In genomic region chr20:38617830-38618196, GRCh38 we compare ENCODE assay signal across 25 cellular contexts. TPM values are rescaled to one million over a fixed set of nuclear protein-coding genes. Genes with fewer than 3 reads are reported as not detected.
"Had no signal": no experiment of that assay in that cellular context is flagged by ENCODE, and none has a peak within 500 bp of the region (broad histone marks: within the 10 kb centered on the region; RNA-seq: fewer than 3 reads in every experiment).

No MANE protein-coding gene starts in this region.

- H3K27ac Mint-ChIP-seq: activated CD8-positive, alpha-beta memory T cell treated with anti-CD3 and anti-CD28 coated beads, Interleukin-2, amount 10 ng/mL, durations not matched to agents 7 days and 5 days; activated T-cell treated with anti-CD3 and anti-CD28 coated beads, Interleukin-2, amount 50 U/mL, for 24 hours; activated T-helper 1 cell treated with anti-CD3 and anti-CD28 coated beads, Interleukin-12 subunit alpha, Interleukin-12 subunit beta, Interleukin-2, Interleukin-4 antibody, amounts not matched to agents 30 ng/mL and 10 ng/mL and 1 ng/mL, durations not matched to agents 14 hours and 24 hours and 36 hours; T-helper 17 cell; WTC11 had no signal

- H3K36me3 ChIP-seq: MG63 had no signal

- DNase-seq: activated CD4-positive, alpha-beta T cell treated with anti-CD3 and anti-CD28 coated beads for 48 hours; activated CD4-positive, alpha-beta T cell treated with anti-CD3 and anti-CD28 coated beads, Interleukin-2, amount 50 U/mL, for 48 hours; activated CD4-positive, CD25-positive, alpha-beta regulatory T cell treated with anti-CD3 and anti-CD28 coated beads, Interleukin-2, amount 50 U/mL, for 72 hours; activated CD8-positive, alpha-beta memory T cell treated with anti-CD3 and anti-CD28 coated beads, Interleukin-2, amount 10 ng/mL, durations not matched to agents 7 days and 5 days; activated effector memory CD4-positive, alpha-beta T cell treated with anti-CD3 and anti-CD28 coated beads, Interleukin-2, amount 50 U/mL, for 16 hours; activated naive CD4-positive, alpha-beta T cell treated with Interleukin-2 at 50 U/mL for 16 hours; activated T-cell treated with anti-CD3 and anti-CD28 coated beads, Interleukin-2, amount 50 U/mL, for 24 hours; NCI-H1105 treated with DMSO at 0.1 percent for 48 hours; NCI-H1436 treated with DMSO at 0.1 percent for 48 hours; NCI-H187; NCI-H2081 treated with DMSO at 0.1 percent for 48 hours; NCI-H2171; NCI-H2227 treated with DMSO at 0.1 percent for 48 hours; NCI-H446 treated with DMSO at 0.1 percent for 48 hours; NCI-H526; NCI-H82; SIG-M5; T-helper 17 cell; T-helper 9 cell had no signal

- H3K9ac ChIP-seq: KMS-11 had no signal

- ATAC-seq: activated CD8-positive, alpha-beta memory T cell treated with anti-CD3 and anti-CD28 coated beads, Interleukin-2, amount 10 ng/mL, durations not matched to agents 7 days and 5 days; activated naive CD4-positive, alpha-beta T cell treated with anti-CD3 and anti-CD28 coated beads, Interleukin-2, amount 50 U/mL, for 72 hours; T-helper 17 cell had no signal

- H3K36me3 Mint-ChIP-seq: activated CD8-positive, alpha-beta memory T cell treated with anti-CD3 and anti-CD28 coated beads, Interleukin-2, amount 10 ng/mL, durations not matched to agents 7 days and 5 days; activated naive CD4-positive, alpha-beta T cell treated with anti-CD3 and anti-CD28 coated beads, Interleukin-2, amount 50 U/mL, for 72 hours; WTC11 had no signal

- H3K4me3 ChIP-seq: MG63 had no signal

- H3K4me1 Mint-ChIP-seq: activated CD8-positive, alpha-beta memory T cell treated with anti-CD3 and anti-CD28 coated beads, Interleukin-2, amount 10 ng/mL, durations not matched to agents 7 days and 5 days had no signal

- H3K9me3 ChIP-seq: MG63 had no signal

- H3K27ac ChIP-seq: KMS-11 had no signal

- H3K4me3 Mint-ChIP-seq: activated CD8-positive, alpha-beta memory T cell treated with anti-CD3 and anti-CD28 coated beads, Interleukin-2, amount 10 ng/mL, durations not matched to agents 7 days and 5 days; activated T-cell treated with anti-CD3 and anti-CD28 coated beads, Interleukin-2, amount 50 U/mL, for 24 hours; activated T-helper 1 cell treated with anti-CD3 and anti-CD28 coated beads, Interleukin-12 subunit alpha, Interleukin-12 subunit beta, Interleukin-2, Interleukin-4 antibody, amounts not matched to agents 30 ng/mL and 10 ng/mL and 1 ng/mL, durations not matched to agents 14 hours and 24 hours and 36 hours; T-helper 17 cell; WTC11 had no signal

- H3K9me3 Mint-ChIP-seq: activated naive CD4-positive, alpha-beta T cell treated with anti-CD3 and anti-CD28 coated beads, Interleukin-2, amount 50 U/mL, for 72 hours; activated T-cell treated with anti-CD3 and anti-CD28 coated beads, Interleukin-2, amount 50 U/mL, for 24 hours; activated T-helper 1 cell treated with anti-CD3 and anti-CD28 coated beads, Interleukin-12 subunit alpha, Interleukin-12 subunit beta, Interleukin-2, Interleukin-4 antibody, amounts not matched to agents 30 ng/mL and 10 ng/mL and 1 ng/mL, durations not matched to agents 14 hours and 24 hours and 36 hours; WTC11 had no signal

RNA-seq across cellular contexts. Expression of gene ARHGAP40, which starts 16.2 kb away (rescaled TPM):
- total RNA-seq: activated CD8-positive, alpha-beta memory T cell treated with anti-CD3 and anti-CD28 coated beads, Interleukin-2, amount 10 ng/mL, durations not matched to agents 7 days and 5 days; activated naive CD4-positive, alpha-beta T cell treated with anti-CD3 and anti-CD28 coated beads, Interleukin-2, amount 50 U/mL, for 72 hours; activated T-helper 1 cell treated with anti-CD3 and anti-CD28 coated beads, Interleukin-12 subunit alpha, Interleukin-12 subunit beta, Interleukin-2, Interleukin-4 antibody, amounts not matched to agents 30 ng/mL and 10 ng/mL and 1 ng/mL, durations not matched to agents 14 hours and 24 hours and 36 hours; cardiac septum; T-helper 17 cell had no signal

RNA-seq across cellular contexts. Expression of gene ADIG, which starts 36.8 kb away (rescaled TPM):
- total RNA-seq: activated CD8-positive, alpha-beta memory T cell treated with anti-CD3 and anti-CD28 coated beads, Interleukin-2, amount 10 ng/mL, durations not matched to agents 7 days and 5 days; activated naive CD4-positive, alpha-beta T cell treated with anti-CD3 and anti-CD28 coated beads, Interleukin-2, amount 50 U/mL, for 72 hours; activated T-helper 1 cell treated with anti-CD3 and anti-CD28 coated beads, Interleukin-12 subunit alpha, Interleukin-12 subunit beta, Interleukin-2, Interleukin-4 antibody, amounts not matched to agents 30 ng/mL and 10 ng/mL and 1 ng/mL, durations not matched to agents 14 hours and 24 hours and 36 hours; cardiac septum; T-helper 17 cell; WTC11 had no signal
